Comparison of ENCODE assay signal across 1 cellular context in the genomic region with DNA sequence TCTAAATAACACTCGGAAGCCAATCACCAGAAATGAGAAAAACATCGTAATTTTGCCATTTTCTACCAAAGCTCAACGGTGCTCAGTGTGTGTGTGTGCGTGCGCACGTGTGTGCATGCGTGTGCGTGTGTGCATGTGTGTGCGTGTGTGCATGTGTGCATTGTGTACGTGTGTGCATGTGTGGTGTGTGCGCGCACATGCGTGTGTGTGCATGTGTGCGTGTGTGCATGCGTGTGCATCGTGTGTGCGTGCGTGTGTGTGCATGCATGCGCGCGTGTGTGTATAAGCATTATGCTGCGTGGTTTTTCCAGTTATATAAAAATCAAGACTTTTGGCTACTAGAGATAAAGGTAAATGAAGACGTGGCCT.
TF ChIP-seq lines count a peak whose summit lies in the region.

No MANE protein-coding gene starts in this region.

TF ChIP-seq in H1, 55 proteins besides CTCF, POLR2A, EP300 and RAD21:
- TF ChIP-seq NANOG (IDR thresholded peaks at IDR 0.05; ENCODE audit: insufficient read depth, low read depth, low read length, poor library complexity, severe bottlenecking) (no peak), SP2 (IDR thresholded peaks at IDR 0.05; ENCODE audit: low read length) (no peak), TBP (IDR thresholded peaks at IDR 0.05; ENCODE audit: low read depth, low read length) (no peak), BCL11A (IDR thresholded peaks at IDR 0.05; ENCODE audit: low read depth in 2 of 2, low read length in 2 of 2) (no peak), SAP30 (IDR thresholded peaks at IDR 0.05; ENCODE audit: insufficient read depth, insufficient replicate concordance, low read length) (no peak), KDM4A (IDR thresholded peaks at IDR 0.05; ENCODE audit: low read depth, low read length, severe bottlenecking) (no peak), TEAD4 (IDR thresholded peaks at IDR 0.05; ENCODE audit: low read depth, low read length) (no peak), SUZ12 (IDR thresholded peaks at IDR 0.05; ENCODE audit: low read length) (no peak), HDAC6 (IDR thresholded peaks at IDR 0.05; ENCODE audit: low read depth, low read length) (no peak), SIRT6 (IDR thresholded peaks at IDR 0.05; ENCODE audit: low read length) (no peak), HDAC2 (IDR thresholded peaks at IDR 0.05; ENCODE audit: borderline replicate concordance in 1 of 2, low read depth in 2 of 2, low read length in 2 of 2) (no peak), GABPA (IDR thresholded peaks at IDR 0.05; ENCODE audit: borderline replicate concordance, insufficient read depth, low read length) (no peak), BACH1 (IDR thresholded peaks at IDR 0.05; ENCODE audit: low read length) (no peak), CBX5 (IDR thresholded peaks at IDR 0.05; ENCODE audit: low read depth, low read length) (no peak), CBX8 (IDR thresholded peaks at IDR 0.05; ENCODE audit: borderline replicate concordance, low read depth, low read length) (no peak), KDM5A (IDR thresholded peaks at IDR 0.05; ENCODE audit: low read length) (no peak), KDM1A (IDR thresholded peaks at IDR 0.05; ENCODE audit: borderline replicate concordance, low read length) (no peak), EGR1 (IDR thresholded peaks at IDR 0.05; ENCODE audit: borderline replicate concordance, low read depth, low read length) (no peak)
- TF ChIP-seq, protein P1, sequence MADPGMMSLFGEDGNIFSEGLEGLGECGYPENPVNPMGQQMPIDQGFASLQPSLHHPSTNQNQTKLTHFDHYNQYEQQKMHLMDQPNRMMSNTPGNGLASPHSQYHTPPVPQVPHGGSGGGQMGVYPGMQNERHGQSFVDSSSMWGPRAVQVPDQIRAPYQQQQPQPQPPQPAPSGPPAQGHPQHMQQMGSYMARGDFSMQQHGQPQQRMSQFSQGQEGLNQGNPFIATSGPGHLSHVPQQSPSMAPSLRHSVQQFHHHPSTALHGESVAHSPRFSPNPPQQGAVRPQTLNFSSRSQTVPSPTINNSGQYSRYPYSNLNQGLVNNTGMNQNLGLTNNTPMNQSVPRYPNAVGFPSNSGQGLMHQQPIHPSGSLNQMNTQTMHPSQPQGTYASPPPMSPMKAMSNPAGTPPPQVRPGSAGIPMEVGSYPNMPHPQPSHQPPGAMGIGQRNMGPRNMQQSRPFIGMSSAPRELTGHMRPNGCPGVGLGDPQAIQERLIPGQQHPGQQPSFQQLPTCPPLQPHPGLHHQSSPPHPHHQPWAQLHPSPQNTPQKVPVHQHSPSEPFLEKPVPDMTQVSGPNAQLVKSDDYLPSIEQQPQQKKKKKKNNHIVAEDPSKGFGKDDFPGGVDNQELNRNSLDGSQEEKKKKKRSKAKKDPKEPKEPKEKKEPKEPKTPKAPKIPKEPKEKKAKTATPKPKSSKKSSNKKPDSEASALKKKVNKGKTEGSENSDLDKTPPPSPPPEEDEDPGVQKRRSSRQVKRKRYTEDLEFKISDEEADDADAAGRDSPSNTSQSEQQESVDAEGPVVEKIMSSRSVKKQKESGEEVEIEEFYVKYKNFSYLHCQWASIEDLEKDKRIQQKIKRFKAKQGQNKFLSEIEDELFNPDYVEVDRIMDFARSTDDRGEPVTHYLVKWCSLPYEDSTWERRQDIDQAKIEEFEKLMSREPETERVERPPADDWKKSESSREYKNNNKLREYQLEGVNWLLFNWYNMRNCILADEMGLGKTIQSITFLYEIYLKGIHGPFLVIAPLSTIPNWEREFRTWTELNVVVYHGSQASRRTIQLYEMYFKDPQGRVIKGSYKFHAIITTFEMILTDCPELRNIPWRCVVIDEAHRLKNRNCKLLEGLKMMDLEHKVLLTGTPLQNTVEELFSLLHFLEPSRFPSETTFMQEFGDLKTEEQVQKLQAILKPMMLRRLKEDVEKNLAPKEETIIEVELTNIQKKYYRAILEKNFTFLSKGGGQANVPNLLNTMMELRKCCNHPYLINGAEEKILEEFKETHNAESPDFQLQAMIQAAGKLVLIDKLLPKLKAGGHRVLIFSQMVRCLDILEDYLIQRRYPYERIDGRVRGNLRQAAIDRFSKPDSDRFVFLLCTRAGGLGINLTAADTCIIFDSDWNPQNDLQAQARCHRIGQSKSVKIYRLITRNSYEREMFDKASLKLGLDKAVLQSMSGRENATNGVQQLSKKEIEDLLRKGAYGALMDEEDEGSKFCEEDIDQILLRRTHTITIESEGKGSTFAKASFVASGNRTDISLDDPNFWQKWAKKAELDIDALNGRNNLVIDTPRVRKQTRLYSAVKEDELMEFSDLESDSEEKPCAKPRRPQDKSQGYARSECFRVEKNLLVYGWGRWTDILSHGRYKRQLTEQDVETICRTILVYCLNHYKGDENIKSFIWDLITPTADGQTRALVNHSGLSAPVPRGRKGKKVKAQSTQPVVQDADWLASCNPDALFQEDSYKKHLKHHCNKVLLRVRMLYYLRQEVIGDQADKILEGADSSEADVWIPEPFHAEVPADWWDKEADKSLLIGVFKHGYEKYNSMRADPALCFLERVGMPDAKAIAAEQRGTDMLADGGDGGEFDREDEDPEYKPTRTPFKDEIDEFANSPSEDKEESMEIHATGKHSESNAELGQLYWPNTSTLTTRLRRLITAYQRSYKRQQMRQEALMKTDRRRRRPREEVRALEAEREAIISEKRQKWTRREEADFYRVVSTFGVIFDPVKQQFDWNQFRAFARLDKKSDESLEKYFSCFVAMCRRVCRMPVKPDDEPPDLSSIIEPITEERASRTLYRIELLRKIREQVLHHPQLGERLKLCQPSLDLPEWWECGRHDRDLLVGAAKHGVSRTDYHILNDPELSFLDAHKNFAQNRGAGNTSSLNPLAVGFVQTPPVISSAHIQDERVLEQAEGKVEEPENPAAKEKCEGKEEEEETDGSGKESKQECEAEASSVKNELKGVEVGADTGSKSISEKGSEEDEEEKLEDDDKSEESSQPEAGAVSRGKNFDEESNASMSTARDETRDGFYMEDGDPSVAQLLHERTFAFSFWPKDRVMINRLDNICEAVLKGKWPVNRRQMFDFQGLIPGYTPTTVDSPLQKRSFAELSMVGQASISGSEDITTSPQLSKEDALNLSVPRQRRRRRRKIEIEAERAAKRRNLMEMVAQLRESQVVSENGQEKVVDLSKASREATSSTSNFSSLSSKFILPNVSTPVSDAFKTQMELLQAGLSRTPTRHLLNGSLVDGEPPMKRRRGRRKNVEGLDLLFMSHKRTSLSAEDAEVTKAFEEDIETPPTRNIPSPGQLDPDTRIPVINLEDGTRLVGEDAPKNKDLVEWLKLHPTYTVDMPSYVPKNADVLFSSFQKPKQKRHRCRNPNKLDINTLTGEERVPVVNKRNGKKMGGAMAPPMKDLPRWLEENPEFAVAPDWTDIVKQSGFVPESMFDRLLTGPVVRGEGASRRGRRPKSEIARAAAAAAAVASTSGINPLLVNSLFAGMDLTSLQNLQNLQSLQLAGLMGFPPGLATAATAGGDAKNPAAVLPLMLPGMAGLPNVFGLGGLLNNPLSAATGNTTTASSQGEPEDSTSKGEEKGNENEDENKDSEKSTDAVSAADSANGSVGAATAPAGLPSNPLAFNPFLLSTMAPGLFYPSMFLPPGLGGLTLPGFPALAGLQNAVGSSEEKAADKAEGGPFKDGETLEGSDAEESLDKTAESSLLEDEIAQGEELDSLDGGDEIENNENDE (IDR thresholded peaks at IDR 0.05; ENCODE audit: insufficient replicate concordance, low read length), result no peak
